Comparison of ENCODE assay signal across 8 cellular contexts in genomic region chr17:29565643-29566472, GRCh38. TPM values are rescaled to one million over a fixed set of nuclear protein-coding genes. Genes with fewer than 3 reads are reported as not detected.
A peak's percentile ranks its signal among the peaks of the same experiment; 100 is the strongest.
DNase-seq lines count a peak whose midpoint lies in the region; ATAC-seq and TF ChIP-seq lines count a peak whose summit lies in the region.

No MANE protein-coding gene starts in this region.

- H3K4me3 Mint-ChIP-seq in stimulated activated naive CD8-positive, alpha-beta T cell treated with anti-CD3 and anti-CD28 coated beads, Interleukin-15, Interleukin-2, amounts not matched to agents 100 ng/mL and 50 ng/mL, for 24 hours, result peak overlapping the region; percentile 90

- peak overlapping the region; percentile 64 to 77 for H3K27ac ChIP-seq in lung (ENCODE audit: low read depth in 1 of 2, low read length in 1 of 2)

- peaks cover 46% of the 10 kb centered on the region for H3K4me1 Mint-ChIP-seq in stimulated activated naive CD8-positive, alpha-beta T cell treated with anti-CD3 and anti-CD28 coated beads, Interleukin-15, Interleukin-2, amounts not matched to agents 100 ng/mL and 50 ng/mL, for 24 hours (ENCODE audit: low read depth)

- no peaks in the 10 kb centered on the region for H3K27me3 ChIP-seq in lung (ENCODE audit: control insufficient read depth, insufficient read depth)

- ATAC-seq in lung (ENCODE audit: insufficient read depth, low FRiP score) (no peak), GM21515 (IDR thresholded peaks at IDR 0.05; ENCODE audit: unreplicated experiment) (no peak), GM21619 (IDR thresholded peaks at IDR 0.05; ENCODE audit: unreplicated experiment) (no peak)

- in situ Hi-C loops in GM13977 (cut with MboI; ENCODE audit: low pct_unique_long_range_greater_than_20kb, low sequenced_read_pairs, unreplicated experiment), result no loop called here

- H3K4me3 ChIP-seq in choroid plexus epithelial cell (ENCODE audit: low read depth, low read length), result peak overlapping the region; percentile 51
- H3K4me3 ChIP-seq in lung, result peak overlapping the region; percentile 61

- H3K4me1 ChIP-seq in lung (ENCODE audit: control insufficient read depth in 2 of 2, insufficient read depth in 2 of 2, low read length in 2 of 2), result peaks cover 0 to 23% of the 10 kb centered on the region in 2 donors

- no peaks in the 10 kb centered on the region for H3K9me3 ChIP-seq in lung (ENCODE audit: control insufficient read depth in 2 of 2, insufficient read depth in 1 of 2, low read length in 1 of 2)

- peak overlapping the region; percentile 65 for H3K27ac Mint-ChIP-seq in stimulated activated naive CD8-positive, alpha-beta T cell treated with anti-CD3 and anti-CD28 coated beads, Interleukin-15, Interleukin-2, amounts not matched to agents 100 ng/mL and 50 ng/mL, for 24 hours

- peaks cover 0 to 2% of the 10 kb centered on the region in 2 donors for H3K36me3 ChIP-seq in lung (ENCODE audit: control insufficient read depth in 2 of 2, insufficient read depth in 2 of 2, low read length in 2 of 2)

- peaks cover 15% of the 10 kb centered on the region for H3K36me3 Mint-ChIP-seq in stimulated activated naive CD8-positive, alpha-beta T cell treated with anti-CD3 and anti-CD28 coated beads, Interleukin-15, Interleukin-2, amounts not matched to agents 100 ng/mL and 50 ng/mL, for 24 hours (ENCODE audit: low read depth)

- TF ChIP-seq CTCF in GM13977 (IDR thresholded peaks at IDR 0.05; ENCODE audit: extremely low read depth, insufficient read depth, missing control alignments) (peak; percentile 25), choroid plexus epithelial cell (conservative IDR thresholded peaks at IDR 0.05; ENCODE audit: low read depth, low read length) (no peak), lung (IDR thresholded peaks at IDR 0.05; ENCODE audit: control extremely low read depth, extremely low read depth) (no peak)

- DNase-seq in GM13977 (ENCODE audit: low spot score), result peak; percentile 73
- DNase-seq in MV-4-11 (lab: John Stamatoyannopoulos, UW), result peak; percentile 19
- DNase-seq in T-helper 2 cell, result peak in 4 of 5 experiments; percentile 31 to 82 (median 40)
- no peak for DNase-seq in choroid plexus epithelial cell (ENCODE audit: low read depth)
- DNase-seq in lung (ENCODE audit: low spot score), result peak; percentile 46

- no peaks in the 10 kb centered on the region for H3K9me3 Mint-ChIP-seq in stimulated activated naive CD8-positive, alpha-beta T cell treated with anti-CD3 and anti-CD28 coated beads, Interleukin-15, Interleukin-2, amounts not matched to agents 100 ng/mL and 50 ng/mL, for 24 hours

- H3K27me3 Mint-ChIP-seq in stimulated activated naive CD8-positive, alpha-beta T cell treated with anti-CD3 and anti-CD28 coated beads, Interleukin-15, Interleukin-2, amounts not matched to agents 100 ng/mL and 50 ng/mL, for 24 hours, result no peaks in the 10 kb centered on the region

- 16 to 19% methylated on average over 55 of the region's 55 CpGs for WGBS in lung, 2 donors

RNA-seq across cellular contexts. Expression of gene ABHD15, which starts 1.0 kb away (rescaled TPM):
- 10 to 100 TPM in 1 of 2 donors, 1 to 10 TPM in 1; 4.1 to 10.5 TPM for total RNA-seq in lung
- 1 to 10 TPM; 4.0 to 6.3 TPM for polyA plus RNA-seq in lung

RNA-seq across cellular contexts. Expression of gene TP53I13, which starts 2.6 kb away (rescaled TPM):
- total RNA-seq in lung, result 10 to 100 TPM; 24.2 to 69.4 TPM
- polyA plus RNA-seq in lung, result 100 to 1,000 TPM in 1 of 2 donors, 10 to 100 TPM in 1; 53.4 to 126 TPM

RNA-seq across cellular contexts. Expression of gene GIT1, which starts 23.6 kb away (rescaled TPM):
- total RNA-seq in lung, result 10 to 100 TPM; 44.0 to 49.9 TPM
- 10 to 100 TPM; 29.8 to 38.4 TPM for polyA plus RNA-seq in lung

RNA-seq across cellular contexts. Expression of gene ANKRD13B, which starts 27.1 kb away (rescaled TPM):
- 1 to 10 TPM; 6.6 to 6.9 TPM for total RNA-seq in lung
- 1 to 10 TPM; 2.7 to 3.2 TPM for polyA plus RNA-seq in lung

RNA-seq across cellular contexts. Expression of gene CORO6, which starts 56.9 kb away (rescaled TPM):
- total RNA-seq in lung, result 1 to 10 TPM; 1.7 to 8.4 TPM
- 10 to 100 TPM in 1 of 2 donors, 1 to 10 TPM in 1; 3.3 to 14.4 TPM for polyA plus RNA-seq in lung
